2 cellular contexts compared by ENCODE assay signal in genomic region chr11:43933608-43934358, GRCh38.
TF ChIP-seq lines count a peak whose summit lies in the region.

No MANE protein-coding gene starts in this region.

TF ChIP-seq in IMR-90, 13 proteins besides CTCF, POLR2A, EP300 and RAD21:
- TF ChIP-seq MXI1 (IDR thresholded peaks at IDR 0.05; ENCODE audit: borderline replicate concordance, low read depth, low read length) (no peak), RFX5 (IDR thresholded peaks at IDR 0.05; ENCODE audit: low read depth, low read length) (no peak), MAFK (IDR thresholded peaks at IDR 0.05; ENCODE audit: low read depth, low read length) (no peak), MAZ (IDR thresholded peaks at IDR 0.05; ENCODE audit: borderline replicate concordance, low read depth, low read length) (no peak), FOS (IDR thresholded peaks at IDR 0.05; ENCODE audit: low read depth, low read length) (no peak), USF2 (IDR thresholded peaks at IDR 0.05; ENCODE audit: low read depth, low read length) (no peak), CHD1 (IDR thresholded peaks at IDR 0.05; ENCODE audit: low read depth, low read length) (no peak), SMC3 (IDR thresholded peaks at IDR 0.05; ENCODE audit: low read depth, low read length) (no peak), ELK1 (IDR thresholded peaks at IDR 0.05; ENCODE audit: borderline replicate concordance, low read depth, low read length) (no peak), RCOR1 (IDR thresholded peaks at IDR 0.05; ENCODE audit: insufficient replicate concordance, low read length) (no peak), CEBPB (IDR thresholded peaks at IDR 0.05; ENCODE audit: low read depth, low read length) (no peak), BHLHE40 (IDR thresholded peaks at IDR 0.05; ENCODE audit: low read depth, low read length) (no peak), NFE2L2 (IDR thresholded peaks at IDR 0.05; ENCODE audit: low read depth, low read length) (no peak)
TF ChIP-seq in IMR-90: peak in this region for 0.

TF ChIP-seq in K562, 482 proteins besides CTCF, POLR2A, EP300 and RAD21:
- TF ChIP-seq HBP1 (CRISPR knock-in tag; IDR thresholded peaks at IDR 0.05) (no peak), RFX1 (IDR thresholded peaks at IDR 0.05) (peak; percentile 77)
TF ChIP-seq in K562: peak in this region for 1.
